Comparison of ENCODE assay signal across 8 cellular contexts in genomic region chr18:9516437-9517064, GRCh38. TPM values are rescaled to one million over a fixed set of nuclear protein-coding genes. Genes with fewer than 3 reads are reported as not detected.
DNase-seq lines count a peak whose midpoint lies in the region; ATAC-seq and TF ChIP-seq lines count a peak whose summit lies in the region.

No MANE protein-coding gene starts in this region.

- no peaks in the 10 kb centered on the region for H3K9me2 ChIP-seq in MM.1S (replicated peaks; ENCODE audit: insufficient read depth, low read length)

- H3K4me1 Mint-ChIP-seq in osteocyte (ENCODE audit: unreplicated experiment): peaks cover 24% of the 10 kb centered on the region

- H2AFZ ChIP-seq in MM.1S (ENCODE audit: low read length) (no peak overlapping the region), fibroblast of lung (ENCODE audit: low read length) (no peak overlapping the region)

- peak; percentile 91 for TF ChIP-seq CTCF in MM.1S (IDR thresholded peaks at IDR 0.05; ENCODE audit: low read length)
- peak; percentile 69 to 88 for TF ChIP-seq CTCF in fibroblast of lung (conservative IDR thresholded peaks at IDR 0.05 in 1 of 2, IDR thresholded peaks at IDR 0.05 in 1 of 2; ENCODE audit: low read depth in 1 of 2, low read length in 2 of 2)
- TF ChIP-seq CTCF in osteocyte (IDR thresholded peaks at IDR 0.05): peak; percentile 89

- H3K4me2 ChIP-seq in MM.1S (ENCODE audit: low read depth, low read length) (no peak overlapping the region), fibroblast of lung (ENCODE audit: extremely low read depth, insufficient read depth, low read length) (no peak overlapping the region)

- no peak overlapping the region for H3K9ac ChIP-seq in MM.1S (ENCODE audit: low read length)
- H3K9ac ChIP-seq in fibroblast of lung (ENCODE audit: insufficient read depth, low read length): no peak overlapping the region

- no peak overlapping the region for H3K4me3 Mint-ChIP-seq in osteocyte (ENCODE audit: unreplicated experiment)

- peaks cover 4% of the 10 kb centered on the region for H3K36me3 Mint-ChIP-seq in osteocyte (ENCODE audit: unreplicated experiment)

- H3K79me2 ChIP-seq in MM.1S (ENCODE audit: low read length) (peaks cover 22% of the 10 kb centered on the region), fibroblast of lung (ENCODE audit: control insufficient read depth, insufficient read depth, low read length) (peaks cover 2% of the 10 kb centered on the region)

- H3K9me3 ChIP-seq in MM.1S (replicated peaks; ENCODE audit: insufficient read depth, low read length): no peaks in the 10 kb centered on the region
- no peaks in the 10 kb centered on the region for H3K9me3 ChIP-seq in fibroblast of lung (ENCODE audit: control insufficient read depth, insufficient read depth, low read depth, low read length)

- H3K4me1 ChIP-seq in MM.1S (ENCODE audit: low read length) (peaks cover 5% of the 10 kb centered on the region; the same call in 1 of the 2 replicates), fibroblast of lung (ENCODE audit: control insufficient read depth, extremely low read depth, insufficient read depth, low read length) (peaks cover 6% of the 10 kb centered on the region)

- DNase-seq in NOMO-1 (lab: John Stamatoyannopoulos, UW; ENCODE audit: unreplicated experiment in 2 of 2) (peak; percentile 7 to 60), NOMO-1 treated with dmso at 0.1 percent for 144 hours (lab: John Stamatoyannopoulos, UW; ENCODE audit: unreplicated experiment) (no peak), MM.1S (peak; percentile 57), SKM-1 treated with dmso at 0.1 percent for 144 hours (lab: John Stamatoyannopoulos, UW; ENCODE audit: unreplicated experiment) (peak; percentile 60), fibroblast of lung (ENCODE audit: low read depth in 2 of 2) (peak; percentile 42 to 72), osteocyte (ENCODE audit: extremely low spot score, unreplicated experiment) (no peak)

- H3F3A ChIP-seq in MM.1S (ENCODE audit: insufficient read depth, low read length): no peaks in the 10 kb centered on the region

- H3K27ac ChIP-seq in MM.1S (ENCODE audit: low read length) (no peak overlapping the region), fibroblast of lung (ENCODE audit: insufficient read depth, low read length) (no peak overlapping the region)

- H3K27me3 Mint-ChIP-seq in osteocyte (ENCODE audit: unreplicated experiment): no peaks in the 10 kb centered on the region

- H3K9me3 Mint-ChIP-seq in osteocyte (ENCODE audit: unreplicated experiment): no peaks in the 10 kb centered on the region

- H4K20me1 ChIP-seq in MM.1S (ENCODE audit: insufficient read depth, low read length) (no peaks in the 10 kb centered on the region), fibroblast of lung (ENCODE audit: control insufficient read depth, extremely low read depth, insufficient read depth, low read length) (no peaks in the 10 kb centered on the region)

- H3K36me3 ChIP-seq in MM.1S (replicated peaks; ENCODE audit: insufficient read depth, low read length) (no peaks in the 10 kb centered on the region), fibroblast of lung (ENCODE audit: control insufficient read depth, insufficient read depth, low read length) (no peaks in the 10 kb centered on the region)

- ATAC-seq in GM19463 (IDR thresholded peaks at IDR 0.05; ENCODE audit: unreplicated experiment) (no peak), GM19324 (IDR thresholded peaks at IDR 0.05; ENCODE audit: low FRiP score, unreplicated experiment) (no peak)

- no peaks in the 10 kb centered on the region for H3K27me3 ChIP-seq in MM.1S (replicated peaks; ENCODE audit: insufficient read depth, low read length)
- no peaks in the 10 kb centered on the region for H3K27me3 ChIP-seq in fibroblast of lung (ENCODE audit: control insufficient read depth, insufficient read depth, low read length)

- H3K4me3 ChIP-seq in MM.1S (ENCODE audit: low read length) (no peak overlapping the region), fibroblast of lung (replicated peaks in 1 of 4; ENCODE audit: control extremely low read depth in 1 of 4, insufficient read depth in 1 of 4, low read depth in 3 of 4, low read length in 4 of 4) (no peak overlapping the region)

- H3K27ac Mint-ChIP-seq in osteocyte (ENCODE audit: unreplicated experiment): no peak overlapping the region

RNA-seq across cellular contexts. Expression of gene RALBP1, which starts 41.2 kb away (rescaled TPM):
- total RNA-seq in fibroblast of lung: 72.3 and 72.7 TPM in 2 replicates
- polyA plus RNA-seq in fibroblast of lung: 67.5 and 72.4 TPM in 2 replicates
- polyA plus RNA-seq in fibroblast of lung (2012): 58.5 and 64.6 TPM in 2 replicates
- polyA minus RNA-seq in fibroblast of lung (ENCODE audit: low replicate concordance): 27.0 and 27.5 TPM in 2 replicates
- 48.3 and 50.9 TPM in 2 replicates for total RNA-seq in osteocyte

Comparison
In these comparisons a context has a peak if more than half of its experiments do, and no peak if none do; other contexts are left out.
1. DNase-seq: peak in NOMO-1 (2 of 2), MM.1S (single experiment), SKM-1 treated with dmso at 0.1 percent for 144 hours (single experiment) and fibroblast of lung (2 of 2); none in NOMO-1 treated with dmso at 0.1 percent for 144 hours (single experiment) and osteocyte (single experiment).
2. Peak in every context shown above with its lines, with median percentiles within 50 percentile points of each other: CTCF ChIP-seq.